ENCODE assay signal across 1 cellular context in genomic region chr16:70152578-70153302, GRCh38.
A peak's percentile ranks its signal among the peaks of the same experiment; 100 is the strongest.
TF ChIP-seq lines count a peak whose summit lies in the region.

No MANE protein-coding gene starts in this region.

TF ChIP-seq in HepG2, 621 proteins besides CTCF, POLR2A, EP300 and RAD21 (continued from another document and continues in another):
- peak; percentile 27 for TF ChIP-seq PATZ1 (CRISPR knock-in tag; IDR thresholded peaks at IDR 0.05)
- no peak for TF ChIP-seq MLLT10 (CRISPR knock-in tag; IDR thresholded peaks at IDR 0.05)
- TF ChIP-seq ARNT2 (CRISPR knock-in tag; IDR thresholded peaks at IDR 0.05; ENCODE audit: low read depth): no peak
- TF ChIP-seq ZBTB34 (CRISPR knock-in tag; IDR thresholded peaks at IDR 0.05): peak; percentile 75; the same call in 1 of the 2 replicates
- TF ChIP-seq CREB3 (CRISPR knock-in tag; IDR thresholded peaks at IDR 0.05): no peak
- TF ChIP-seq ZNF331 (CRISPR knock-in tag; IDR thresholded peaks at IDR 0.05): no peak
- no peak for TF ChIP-seq MTA3 (CRISPR knock-in tag; IDR thresholded peaks at IDR 0.05)
- no peak for TF ChIP-seq FOXK1 (CRISPR knock-in tag; IDR thresholded peaks at IDR 0.05; ENCODE audit: borderline replicate concordance, low read depth)
- TF ChIP-seq ZNF644 (CRISPR knock-in tag; IDR thresholded peaks at IDR 0.05; ENCODE audit: low read depth): 0 out of 2 replicates have a peak, but pooled peaks have one; percentile 26
- no peak for TF ChIP-seq RORA (CRISPR knock-in tag; IDR thresholded peaks at IDR 0.05)
- no peak for TF ChIP-seq PHB2 (IDR thresholded peaks at IDR 0.05; ENCODE audit: partially characterized antibody)
- TF ChIP-seq ZNF567 (CRISPR knock-in tag; IDR thresholded peaks at IDR 0.05; ENCODE audit: borderline replicate concordance): 0 out of 2 replicates have a peak, but pooled peaks have one; percentile 28
- no peak for TF ChIP-seq ZNF776 (CRISPR knock-in tag; IDR thresholded peaks at IDR 0.05)
- TF ChIP-seq SRSF9 (IDR thresholded peaks at IDR 0.05; ENCODE audit: borderline replicate concordance, insufficient read depth, low read depth, low read length, poor library complexity, severe bottlenecking): no peak
- no peak; the same call in 1 of the 2 replicates for TF ChIP-seq ZFP1 (CRISPR knock-in tag; IDR thresholded peaks at IDR 0.05)
- TF ChIP-seq PTBP1 (IDR thresholded peaks at IDR 0.05; ENCODE audit: low read depth, low read length, poor library complexity, severe bottlenecking): no peak
- peak; percentile 54 for TF ChIP-seq ZFY (CRISPR knock-in tag; IDR thresholded peaks at IDR 0.05)
- TF ChIP-seq PAWR (CRISPR knock-in tag; IDR thresholded peaks at IDR 0.05; ENCODE audit: borderline replicate concordance): no peak
- TF ChIP-seq NONO (IDR thresholded peaks at IDR 0.05): no peak
- peak; percentile 80 for TF ChIP-seq NONO (CRISPR knock-in tag; conservative IDR thresholded peaks at IDR 0.05)
- no peak for TF ChIP-seq ZNF737 (CRISPR knock-in tag; IDR thresholded peaks at IDR 0.05; ENCODE audit: borderline replicate concordance)
- TF ChIP-seq AGO2 (optimal IDR thresholded peaks at IDR 0.05; ENCODE audit: low read depth, low read length): no peak
- TF ChIP-seq BCL6 (CRISPR knock-in tag; IDR thresholded peaks at IDR 0.05): peak; percentile 50
- TF ChIP-seq ARID5B (CRISPR knock-in tag; IDR thresholded peaks at IDR 0.05): peak; percentile 85
- peak; percentile 65; the same call in 1 of the 2 replicates for TF ChIP-seq ELF3 (CRISPR knock-in tag; IDR thresholded peaks at IDR 0.05)
- TF ChIP-seq NFYC (CRISPR knock-in tag; IDR thresholded peaks at IDR 0.05): 0 out of 2 replicates have a peak, but pooled peaks have one; percentile 10
- no peak for TF ChIP-seq ZNF740 (CRISPR knock-in tag; IDR thresholded peaks at IDR 0.05)
- peak; percentile 87 for TF ChIP-seq ZKSCAN8 (CRISPR knock-in tag; IDR thresholded peaks at IDR 0.05; ENCODE audit: borderline replicate concordance)
- TF ChIP-seq RAD51 (IDR thresholded peaks at IDR 0.05; ENCODE audit: borderline replicate concordance): no peak
- TF ChIP-seq ZFP91 (CRISPR knock-in tag; IDR thresholded peaks at IDR 0.05; ENCODE audit: borderline replicate concordance): no peak; the same call in 1 of the 2 replicates
- no peak for TF ChIP-seq CREB1 (IDR thresholded peaks at IDR 0.05)
- no peak; the same call in 1 of the 2 replicates for TF ChIP-seq CREB1 (CRISPR knock-in tag; IDR thresholded peaks at IDR 0.05)
- no peak; the same call in 1 of the 2 replicates for TF ChIP-seq GTF3A (CRISPR knock-in tag; conservative IDR thresholded peaks at IDR 0.05)
- no peak for TF ChIP-seq ZNF33A (CRISPR knock-in tag; IDR thresholded peaks at IDR 0.05; ENCODE audit: borderline replicate concordance)
- TF ChIP-seq RBM22 (optimal IDR thresholded peaks at IDR 0.05; ENCODE audit: low read length): no peak
- no peak for TF ChIP-seq ZSCAN20 (CRISPR knock-in tag; IDR thresholded peaks at IDR 0.05; ENCODE audit: borderline replicate concordance)
- TF ChIP-seq E2F5 (CRISPR knock-in tag; conservative IDR thresholded peaks at IDR 0.05): no peak
- TF ChIP-seq SKI (IDR thresholded peaks at IDR 0.05; ENCODE audit: partially characterized antibody): peak; percentile 52
- TF ChIP-seq ATF2 (CRISPR knock-in tag; IDR thresholded peaks at IDR 0.05): peak; percentile 54; the same call in 1 of the 2 replicates
- no peak for TF ChIP-seq ZNF180 (CRISPR knock-in tag; IDR thresholded peaks at IDR 0.05; ENCODE audit: borderline replicate concordance, low read depth)
- no peak for TF ChIP-seq KLF9 (CRISPR knock-in tag; IDR thresholded peaks at IDR 0.05; ENCODE audit: low read depth)
- peak; percentile 26; the same call in 1 of the 2 replicates for TF ChIP-seq ZNF335 (CRISPR knock-in tag; IDR thresholded peaks at IDR 0.05)
- TF ChIP-seq TEF (CRISPR knock-in tag; IDR thresholded peaks at IDR 0.05): no peak
- peak; percentile 67; the same call in 1 of the 2 replicates for TF ChIP-seq ZBTB2 (CRISPR knock-in tag; IDR thresholded peaks at IDR 0.05; ENCODE audit: low read depth)
- no peak for TF ChIP-seq ZSCAN12 (CRISPR knock-in tag; IDR thresholded peaks at IDR 0.05)
- TF ChIP-seq ZNF225 (CRISPR knock-in tag; IDR thresholded peaks at IDR 0.05): peak; percentile 77; the same call in 1 of the 2 replicates
- TF ChIP-seq NKX3-1 (CRISPR knock-in tag; IDR thresholded peaks at IDR 0.05): no peak
- no peak for TF ChIP-seq DNMT3B (CRISPR knock-in tag; conservative IDR thresholded peaks at IDR 0.05)
- TF ChIP-seq CBFB (CRISPR knock-in tag; IDR thresholded peaks at IDR 0.05): no peak
- TF ChIP-seq KDM2A (CRISPR knock-in tag; IDR thresholded peaks at IDR 0.05; ENCODE audit: borderline replicate concordance, low read depth): peak; percentile 50; the same call in 1 of the 2 replicates
- TF ChIP-seq ZNF878 (CRISPR knock-in tag; IDR thresholded peaks at IDR 0.05): no peak
- no peak for TF ChIP-seq KLF12 (CRISPR knock-in tag; IDR thresholded peaks at IDR 0.05; ENCODE audit: borderline replicate concordance)
- TF ChIP-seq PCBP2 (optimal IDR thresholded peaks at IDR 0.05; ENCODE audit: low read depth, low read length, poor library complexity, severe bottlenecking): no peak
- no peak for TF ChIP-seq HNRNPL (IDR thresholded peaks at IDR 0.05; ENCODE audit: low read depth, low read length)
- TF ChIP-seq REXO4 (CRISPR knock-in tag; IDR thresholded peaks at IDR 0.05; ENCODE audit: borderline replicate concordance): no peak
- no peak for TF ChIP-seq ZNF446 (CRISPR knock-in tag; IDR thresholded peaks at IDR 0.05)
- TF ChIP-seq ZNF788 (CRISPR knock-in tag; IDR thresholded peaks at IDR 0.05; ENCODE audit: borderline replicate concordance): 0 out of 2 replicates have a peak, but pooled peaks have one; percentile 15
- TF ChIP-seq ATAD3A (CRISPR knock-in tag; IDR thresholded peaks at IDR 0.05): no peak
